ENCODE assay signal across 1 cellular context in genomic region chr12:4270670-4271432, GRCh38.
TF ChIP-seq lines count a peak whose summit lies in the region.

No MANE protein-coding gene starts in this region.

TF ChIP-seq in H1, 55 proteins besides CTCF, POLR2A, EP300 and RAD21 (continued from another document):
- TF ChIP-seq E2F6 (IDR thresholded peaks at IDR 0.05) (peak; percentile 79), EGR1 (IDR thresholded peaks at IDR 0.05; ENCODE audit: borderline replicate concordance, low read depth, low read length) (no peak), RNF2 (IDR thresholded peaks at IDR 0.05; ENCODE audit: borderline replicate concordance, low read depth, low read length, missing control alignments, poor library complexity, severe bottlenecking) (peak; percentile 71), CBX5 (IDR thresholded peaks at IDR 0.05; ENCODE audit: low read depth, low read length) (no peak), ASH2L (IDR thresholded peaks at IDR 0.05; ENCODE audit: low read length) (peak; percentile 62), BRCA1 (IDR thresholded peaks at IDR 0.05; ENCODE audit: low read depth, low read length) (no peak), TEAD4 (IDR thresholded peaks at IDR 0.05; ENCODE audit: low read depth, low read length) (peak; percentile 87), JUN (IDR thresholded peaks at IDR 0.05; ENCODE audit: low read depth, low read length) (no peak), NANOG (IDR thresholded peaks at IDR 0.05; ENCODE audit: insufficient read depth, low read depth, low read length, poor library complexity, severe bottlenecking) (no peak), CEBPB (IDR thresholded peaks at IDR 0.05; ENCODE audit: low read depth, low read length) (no peak), MAX (IDR thresholded peaks at IDR 0.05) (peak; percentile 68; the same call in 1 of the 2 replicates), YY1 (IDR thresholded peaks at IDR 0.05; ENCODE audit: low read depth, low read length) (no peak), TAF7 (optimal IDR thresholded peaks at IDR 0.05; ENCODE audit: borderline replicate concordance, low read depth, low read length) (no peak), KDM4A (IDR thresholded peaks at IDR 0.05; ENCODE audit: low read depth, low read length, severe bottlenecking) (peak; percentile 76), KDM5A (IDR thresholded peaks at IDR 0.05; ENCODE audit: low read length) (no peak), RBBP5 (IDR thresholded peaks at IDR 0.05; ENCODE audit: borderline replicate concordance, low read depth, low read length) (no peak), BACH1 (IDR thresholded peaks at IDR 0.05; ENCODE audit: low read length) (0 out of 2 replicates have a peak, but pooled peaks have one; percentile 40), JUND (IDR thresholded peaks at IDR 0.05; ENCODE audit: low read length) (no peak), SAP30 (IDR thresholded peaks at IDR 0.05; ENCODE audit: insufficient read depth, insufficient replicate concordance, low read length) (no peak), CHD2 (IDR thresholded peaks at IDR 0.05; ENCODE audit: low read length) (no peak), GABPA (IDR thresholded peaks at IDR 0.05; ENCODE audit: borderline replicate concordance, insufficient read depth, low read length) (no peak), KDM1A (IDR thresholded peaks at IDR 0.05; ENCODE audit: borderline replicate concordance, low read length) (peak; percentile 51; the same call in 1 of the 2 replicates), HDAC2 (IDR thresholded peaks at IDR 0.05; ENCODE audit: borderline replicate concordance in 1 of 2, low read depth in 2 of 2, low read length in 2 of 2) (peak; percentile 15 to 49; a peak in 2 of 4 replicates), PHF8 (conservative IDR thresholded peaks at IDR 0.05; ENCODE audit: low read depth, low read length) (no peak)
- TF ChIP-seq, protein P1, sequence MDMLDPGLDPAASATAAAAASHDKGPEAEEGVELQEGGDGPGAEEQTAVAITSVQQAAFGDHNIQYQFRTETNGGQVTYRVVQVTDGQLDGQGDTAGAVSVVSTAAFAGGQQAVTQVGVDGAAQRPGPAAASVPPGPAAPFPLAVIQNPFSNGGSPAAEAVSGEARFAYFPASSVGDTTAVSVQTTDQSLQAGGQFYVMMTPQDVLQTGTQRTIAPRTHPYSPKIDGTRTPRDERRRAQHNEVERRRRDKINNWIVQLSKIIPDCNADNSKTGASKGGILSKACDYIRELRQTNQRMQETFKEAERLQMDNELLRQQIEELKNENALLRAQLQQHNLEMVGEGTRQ (IDR thresholded peaks at IDR 0.05; ENCODE audit: low read length): no peak
